14 cellular contexts compared by ENCODE assay signal in genomic region chr7:3493499-3493898, GRCh38.
DNase-seq lines count a peak whose midpoint lies in the region; ATAC-seq and TF ChIP-seq lines count a peak whose summit lies in the region.
"Had no signal": no experiment of that assay in that cellular context is flagged by ENCODE, and none has a peak within 500 bp of the region (broad histone marks: within the 10 kb centered on the region; RNA-seq: fewer than 3 reads in every experiment).

No MANE protein-coding gene starts in this region.

- TF ChIP-seq POLR2A in gastrocnemius medialis (IDR thresholded peaks at IDR 0.05) = no peak

- no peaks in the 10 kb centered on the region for H3K4me1 ChIP-seq in gastrocnemius medialis

- H3K27me3 ChIP-seq in gastrocnemius medialis = no peaks in the 10 kb centered on the region

- ATAC-seq in gastrocnemius medialis = no peak
- no peak for ATAC-seq in Right ventricle myocardium inferior
- ATAC-seq in HG03565 (IDR thresholded peaks at IDR 0.05; ENCODE audit: unreplicated experiment) = no peak

- H3K4me3 ChIP-seq in gastrocnemius medialis = no peak overlapping the region

- CTCF ChIA-PET in RWPE1 (lab: Yijun Ruan, JAX) = interaction anchor here (0.6 kb wide), 1 partner anchor 191 kb away, joined by 3 read pairs; no protein-coding TSS in a partner anchor

- H3K36me3 ChIP-seq in gastrocnemius medialis = no peaks in the 10 kb centered on the region

- DNase-seq in ELR (ENCODE audit: low read depth) (peak; percentile 34), RWPE1 (ENCODE audit: low spot score) (peak; percentile 52), fibroblast of gingiva (ENCODE audit: low read depth) (peak; percentile 45), non-pigmented ciliary epithelial cell (ENCODE audit: low read depth) (peak; percentile 41), gastrocnemius medialis (no peak), Right ventricle myocardium inferior (ENCODE audit: missing footprints) (no peak), GM13976 (ENCODE audit: low spot score) (no peak)
- DNase-seq: activated CD8-positive, alpha-beta memory T cell treated with anti-CD3 and anti-CD28 coated beads, Interleukin-2, amount 50 U/mL, for 4 hours; cerebellar nuclear complex; naive B cell; NCI-H1417; stimulated activated naive CD4-positive, alpha-beta T cell treated with Interleukin-2 at 50 U/mL for 16 hours; T1000 had no signal

- POLR2A ChIA-PET in RWPE1 (lab: Yijun Ruan, JAX; ENCODE audit: low non-redundant PET) = no interaction called here

- intact Hi-C loops in gastrocnemius medialis (cut with DNase I; ENCODE audit: low total_unique reads) (no loop called here), Right ventricle myocardium inferior (cut with DNase I) (no loop called here)

- H3K9me3 ChIP-seq in gastrocnemius medialis = no peaks in the 10 kb centered on the region

- TF ChIP-seq CTCF in RWPE1 (conservative IDR thresholded peaks at IDR 0.05; ENCODE audit: low read depth) = no peak
- TF ChIP-seq CTCF in gastrocnemius medialis (IDR thresholded peaks at IDR 0.05 in 4 of 5, conservative IDR thresholded peaks at IDR 0.05 in 1 of 5) = no peak
- no peak for TF ChIP-seq CTCF in GM13976 (IDR thresholded peaks at IDR 0.05; ENCODE audit: borderline replicate concordance, control extremely low read depth, extremely low read depth, insufficient read depth, missing control alignments)

- H3K27ac ChIP-seq in RWPE1 (no peak overlapping the region), gastrocnemius medialis (no peak overlapping the region)

- in situ Hi-C loops in gastrocnemius medialis (cut with MboI; ENCODE audit: low sequenced_read_pairs in 4 of 4) (no loop called here), GM13976 (cut with MboI; ENCODE audit: low sequenced_read_pairs, unreplicated experiment) (no loop called here)

Comparison
In these comparisons a context has a peak if more than half of its experiments do, and no peak if none do; other contexts are left out.
1. DNase-seq: peak in ELR (single experiment), RWPE1 (single experiment), fibroblast of gingiva (single experiment) and non-pigmented ciliary epithelial cell (single experiment); none in gastrocnemius medialis (0 of 2), Right ventricle myocardium inferior (single experiment) and GM13976 (single experiment).